36 cellular contexts compared by ENCODE assay signal in genomic region chr2:128789221-128789620, GRCh38.
"Had no signal": no experiment of that assay in that cellular context is flagged by ENCODE, and none has a peak within 500 bp of the region (broad histone marks: within the 10 kb centered on the region; RNA-seq: fewer than 3 reads in every experiment).

No MANE protein-coding gene starts in this region.

- H3K9ac ChIP-seq: SK-N-SH had no signal

- H3K4me3 Mint-ChIP-seq: activated naive CD4-positive, alpha-beta T cell treated with anti-CD3 and anti-CD28 coated beads, Interleukin-2, amount 10 ng/mL, durations not matched to agents 7 days and 5 days; activated naive CD8-positive, alpha-beta T cell treated with anti-CD3 and anti-CD28 coated beads, Interleukin-2, amount 10 ng/mL, durations not matched to agents 7 days and 5 days; activated T-helper 1 cell treated with anti-CD3 and anti-CD28 coated beads, Interleukin-12 subunit alpha, Interleukin-12 subunit beta, Interleukin-2, Interleukin-4 antibody, amounts not matched to agents 30 ng/mL and 10 ng/mL and 1 ng/mL, durations not matched to agents 14 hours and 24 hours and 36 hours; dendritic cell treated with granulocyte-macrophage colony-stimulating factor and Interleukin-4, amounts not matched to agents 40 ng/mL and 50 ng/mL, for 4 days; stimulated activated memory B cell treated with anti-CD40 and anti-IgM and Interleukin-4, amounts not matched to agents 10 μg/mL and 1 μg/mL and 100 μg/mL, for 72 hours; stimulated activated naive CD8-positive, alpha-beta T cell treated with anti-CD3 and anti-CD28 coated beads, Interleukin-15, amount 100 ng/mL, for 72 hours; T-helper 1 cell treated with Interleukin-12 subunit alpha and Interleukin-12 subunit beta and Interleukin-4 antibody, amounts not matched to agents 30 μg/mL and 1 μg/mL, for 36 hours had no signal

- DNase-seq: activated CD4-positive, alpha-beta T cell treated with anti-CD3 and anti-CD28 coated beads for 4 hours; activated CD4-positive, alpha-beta T cell treated with anti-CD3 and anti-CD28 coated beads, Interleukin-2, amount 50 U/mL, for 48 hours; activated effector memory CD4-positive, alpha-beta T cell treated with anti-CD3 and anti-CD28 coated beads, Interleukin-2, amount 50 U/mL, for 16 hours; activated naive CD4-positive, alpha-beta T cell treated with anti-CD3 and anti-CD28 coated beads, Interleukin-2, amount 10 ng/mL, durations not matched to agents 7 days and 5 days; activated naive CD8-positive, alpha-beta T cell treated with anti-CD3 and anti-CD28 coated beads, Interleukin-2, amount 10 ng/mL, durations not matched to agents 7 days and 5 days; brain microvascular endothelial cell; caudate nucleus; effector CD4-positive, alpha-beta T cell; esophagus squamous epithelium; foreskin melanocyte; heart right ventricle; kidney glomerular epithelial cell; lower lobe of right lung; mesenchymal stem cell; retina; SK-N-SH; small intestine; stimulated activated CD4-positive, alpha-beta T cell treated with anti-CD3 and anti-CD28 coated beads, Interleukin-1b, Interleukin-23, amount 100 ng/mL, for 48 hours; stimulated activated CD4-positive, alpha-beta T cell treated with anti-CD3 and anti-CD28 coated beads, Interleukin-4, amount 100 ng/mL, for 4 hours; stimulated activated CD8-positive, alpha-beta memory T cell treated with anti-CD3 and anti-CD28 coated beads, Interleukin-4, amount 100 ng/mL, for 48 hours; stimulated activated naive CD8-positive, alpha-beta T cell treated with anti-CD3 and anti-CD28 coated beads, Interleukin-15, amount 100 ng/mL, for 72 hours; SW 1271; T-helper 9 cell had no signal

- H3K27me3 Mint-ChIP-seq: activated naive CD4-positive, alpha-beta T cell treated with anti-CD3 and anti-CD28 coated beads, Interleukin-2, amount 10 ng/mL, durations not matched to agents 7 days and 5 days; activated naive CD8-positive, alpha-beta T cell treated with anti-CD3 and anti-CD28 coated beads, Interleukin-2, amount 10 ng/mL, durations not matched to agents 7 days and 5 days; dendritic cell treated with granulocyte-macrophage colony-stimulating factor and Interleukin-4, amounts not matched to agents 40 ng/mL and 50 ng/mL, for 4 days; natural killer cell treated with Interleukin-12 subunit alpha and Interleukin-12 subunit beta and Interleukin-15 and Interleukin-18, amount 100 ng/mL, for 72 hours; stimulated activated naive CD8-positive, alpha-beta T cell treated with anti-CD3 and anti-CD28 coated beads, Interleukin-15, amount 100 ng/mL, for 72 hours had no signal

- H3K4me1 Mint-ChIP-seq: activated naive CD4-positive, alpha-beta T cell treated with anti-CD3 and anti-CD28 coated beads, Interleukin-2, amount 10 ng/mL, durations not matched to agents 7 days and 5 days; activated naive CD8-positive, alpha-beta T cell treated with anti-CD3 and anti-CD28 coated beads, Interleukin-2, amount 10 ng/mL, durations not matched to agents 7 days and 5 days; stimulated activated memory B cell treated with anti-CD40 and anti-IgM and Interleukin-4, amounts not matched to agents 10 μg/mL and 1 μg/mL and 100 μg/mL, for 72 hours; stimulated activated naive CD8-positive, alpha-beta T cell treated with anti-CD3 and anti-CD28 coated beads, Interleukin-15, amount 100 ng/mL, for 72 hours had no signal

- H3K27ac Mint-ChIP-seq: activated naive CD4-positive, alpha-beta T cell treated with anti-CD3 and anti-CD28 coated beads, Interleukin-2, amount 10 ng/mL, durations not matched to agents 7 days and 5 days; activated naive CD8-positive, alpha-beta T cell treated with anti-CD3 and anti-CD28 coated beads, Interleukin-2, amount 10 ng/mL, durations not matched to agents 7 days and 5 days; activated T-helper 1 cell treated with anti-CD3 and anti-CD28 coated beads, Interleukin-12 subunit alpha, Interleukin-12 subunit beta, Interleukin-2, Interleukin-4 antibody, amounts not matched to agents 30 ng/mL and 10 ng/mL and 1 ng/mL, durations not matched to agents 14 hours and 24 hours and 36 hours; dendritic cell treated with granulocyte-macrophage colony-stimulating factor and Interleukin-4, amounts not matched to agents 40 ng/mL and 50 ng/mL, for 4 days; natural killer cell treated with Interleukin-12 subunit alpha and Interleukin-12 subunit beta and Interleukin-15 and Interleukin-18, amount 100 ng/mL, for 72 hours; stimulated activated memory B cell treated with anti-CD40 and anti-IgM and Interleukin-4, amounts not matched to agents 10 μg/mL and 1 μg/mL and 100 μg/mL, for 72 hours; stimulated activated naive CD8-positive, alpha-beta T cell treated with anti-CD3 and anti-CD28 coated beads, Interleukin-15, amount 100 ng/mL, for 72 hours; T-helper 1 cell treated with Interleukin-12 subunit alpha and Interleukin-12 subunit beta and Interleukin-4 antibody, amounts not matched to agents 30 μg/mL and 1 μg/mL, for 36 hours had no signal

- H3K9me3 ChIP-seq: ascending aorta, esophagus squamous epithelium, heart right ventricle, left lung, lower lobe of right lung, pancreas, prostate gland, sigmoid colon, SK-N-SH, tibial artery had no signal

- ATAC-seq: heart right ventricle; left lung; lower lobe of right lung; natural killer cell treated with Interleukin-12 subunit alpha and Interleukin-12 subunit beta and Interleukin-15 and Interleukin-18, amount 100 ng/mL, for 72 hours; pancreas; stimulated activated memory B cell treated with anti-CD40 and anti-IgM and Interleukin-4, amounts not matched to agents 10 μg/mL and 1 μg/mL and 100 μg/mL, for 72 hours; stimulated activated naive CD8-positive, alpha-beta T cell treated with anti-CD3 and anti-CD28 coated beads, Interleukin-15, amount 100 ng/mL, for 72 hours had no signal

- H3K27ac ChIP-seq: ascending aorta, brain microvascular endothelial cell, epithelial cell of prostate, esophagus squamous epithelium, heart right ventricle, left lung, lower lobe of right lung, pancreas, prostate gland, sigmoid colon, tibial artery, VCaP had no signal

- H3K27me3 ChIP-seq: ascending aorta, brain microvascular endothelial cell, pancreas, sigmoid colon had no signal

- H3K4me3 ChIP-seq: ascending aorta, esophagus squamous epithelium, heart right ventricle, left lung, lower lobe of right lung, pancreas, prostate gland, sigmoid colon, tibial artery had no signal

- H3K4me1 ChIP-seq: ascending aorta, heart right ventricle, left lung, lower lobe of right lung, pancreas, prostate gland, sigmoid colon, tibial artery had no signal

- H3K4me2 ChIP-seq: SK-N-SH had no signal

- H3K36me3 Mint-ChIP-seq: activated naive CD4-positive, alpha-beta T cell treated with anti-CD3 and anti-CD28 coated beads, Interleukin-2, amount 10 ng/mL, durations not matched to agents 7 days and 5 days; activated naive CD8-positive, alpha-beta T cell treated with anti-CD3 and anti-CD28 coated beads, Interleukin-2, amount 10 ng/mL, durations not matched to agents 7 days and 5 days; natural killer cell treated with Interleukin-12 subunit alpha and Interleukin-12 subunit beta and Interleukin-15 and Interleukin-18, amount 100 ng/mL, for 72 hours; stimulated activated memory B cell treated with anti-CD40 and anti-IgM and Interleukin-4, amounts not matched to agents 10 μg/mL and 1 μg/mL and 100 μg/mL, for 72 hours had no signal

- H3K36me3 ChIP-seq: ascending aorta, brain microvascular endothelial cell, esophagus squamous epithelium, heart right ventricle, left lung, lower lobe of right lung, pancreas, prostate gland, sigmoid colon, tibial artery had no signal
